Comparison of ENCODE assay signal across 17 cellular contexts in the genomic region with DNA sequence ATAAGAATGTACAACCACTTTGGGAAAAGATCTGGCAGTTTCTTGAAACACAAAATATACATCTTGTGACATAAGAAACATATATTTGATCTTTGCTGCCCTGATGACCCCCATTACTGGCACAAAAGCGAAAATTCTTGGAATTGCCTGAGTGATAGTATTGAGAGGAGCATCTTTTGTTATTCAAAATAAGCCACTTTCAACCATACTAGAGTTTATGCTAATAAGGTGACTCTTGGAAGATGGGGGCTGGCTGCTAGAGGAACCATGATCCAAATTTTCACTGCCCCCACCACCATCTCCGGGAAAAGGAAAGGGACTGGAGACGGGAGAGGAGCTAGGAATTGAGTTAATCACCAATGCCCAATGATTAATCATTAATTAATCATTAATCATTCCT.
"Had no signal": no experiment of that assay in that cellular context is flagged by ENCODE, and none has a peak within 500 bp of the region (broad histone marks: within the 10 kb centered on the region; RNA-seq: fewer than 3 reads in every experiment).

No MANE protein-coding gene starts in this region.

- FAIRE-seq: pancreas had no signal

- DNase-seq: activated CD4-positive, CD25-positive, alpha-beta regulatory T cell treated with anti-CD3 and anti-CD28 coated beads, Interleukin-2, amount 50 U/mL, for 72 hours; activated gamma-delta T cell treated with Interleukin-2 at 50 U/mL for 16 hours; activated T-cell treated with anti-CD3 and anti-CD28 coated beads, Interleukin-2, amount 50 U/mL, for 1 hour; aorta; effector CD8-positive, alpha-beta T cell; heart left ventricle; islet precursor cell; left colon; mesenchymal stem cell; pancreas; psoas muscle; right cardiac atrium; stimulated activated CD4-positive, alpha-beta T cell treated with anti-CD3 and anti-CD28 coated beads, Interleukin-12 subunit alpha, Interleukin-12 subunit beta, amount 100 ng/mL, for 4 hours; stimulated activated naive CD8-positive, alpha-beta T cell treated with anti-CD3 and anti-CD28 coated beads, Interleukin-15, amount 100 ng/mL, for 72 hours; tibial artery had no signal

- H3K4me3 ChIP-seq: gastroesophageal sphincter, heart left ventricle, pancreas, psoas muscle, tibial artery had no signal

- H3K27me3 ChIP-seq: gastroesophageal sphincter, heart left ventricle, pancreas, tibial artery had no signal

- H3K36me3 ChIP-seq: gastroesophageal sphincter, heart left ventricle, pancreas, tibial artery had no signal

- H3K27ac ChIP-seq: gastroesophageal sphincter, heart left ventricle, pancreas, psoas muscle, tibial artery, VCaP had no signal

- H3K9me3 ChIP-seq: pancreas had no signal
